8 cellular contexts compared by ENCODE assay signal in the genomic region with DNA sequence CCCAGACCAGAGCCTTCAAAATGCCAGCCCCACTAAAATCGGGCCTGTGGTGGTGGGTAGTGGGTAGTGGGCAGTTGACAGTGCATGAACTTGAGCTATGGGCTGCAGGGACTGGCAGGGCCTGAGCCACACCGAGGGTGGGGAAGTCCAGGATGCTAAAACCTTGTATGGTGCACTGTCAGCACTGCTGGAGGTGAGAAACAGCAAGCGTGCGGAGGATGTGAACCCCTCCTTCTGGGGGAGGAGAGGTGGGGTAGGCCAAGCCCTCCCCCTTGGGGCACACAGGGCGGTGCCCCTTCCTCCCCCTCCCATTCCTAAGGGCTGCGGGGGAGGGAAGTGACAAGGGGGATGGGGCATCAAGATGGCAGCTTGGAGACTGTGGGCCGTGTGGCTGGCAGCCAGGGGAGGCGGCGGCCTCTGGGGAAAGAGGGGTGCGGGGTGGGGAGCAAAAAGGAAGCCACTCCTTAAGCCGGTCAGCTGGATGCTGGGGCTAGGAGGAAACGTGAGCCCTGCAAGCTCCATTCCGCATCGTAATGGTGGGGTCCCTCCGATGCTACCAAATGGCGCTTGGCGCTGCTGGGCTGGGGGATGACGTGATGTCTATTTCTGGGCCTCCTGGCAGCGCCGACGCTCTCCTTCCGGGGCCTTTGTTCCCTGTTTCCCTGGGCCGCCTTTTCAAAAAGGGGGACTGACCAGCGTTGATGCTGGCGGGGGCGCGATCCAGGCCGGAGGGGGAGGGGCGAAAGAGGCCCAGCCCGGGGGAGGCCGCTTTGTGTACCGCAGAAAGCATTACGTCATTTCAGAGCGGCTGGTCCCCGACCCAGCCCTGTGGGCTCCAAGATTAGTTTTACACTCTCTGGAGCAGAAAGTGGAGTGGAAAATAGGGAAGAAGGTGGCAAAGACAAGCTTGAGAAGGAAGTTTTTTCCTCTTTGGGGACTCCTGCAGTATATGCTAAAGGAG. TPM values are rescaled to one million over a fixed set of nuclear protein-coding genes. Genes with fewer than 3 reads are reported as not detected.
DNase-seq lines count a peak whose midpoint lies in the region; TF ChIP-seq lines count a peak whose summit lies in the region.

No MANE protein-coding gene starts in this region.

- H2AFZ ChIP-seq in mammary epithelial cell (ENCODE audit: low read depth, low read length): peak overlapping the region; percentile 70

- CTCF ChIA-PET in A673 (lab: Charles Lee): no interaction called here
- CTCF ChIA-PET in mammary epithelial cell (lab: Charles Lee; ENCODE audit: low non-redundant PET): interaction anchor here (0.7 kb wide), 1 partner anchor 71 kb away, joined by 8 read pairs; no protein-coding TSS in a partner anchor

- in situ Hi-C loops in GM18951 (cut with MboI; ENCODE audit: low sequenced_read_pairs, unreplicated experiment): no loop called here
- in situ Hi-C loops in mammary epithelial cell (cut with MboI; ENCODE audit: low sequenced_read_pairs in 2 of 2): no loop called here

- WGBS in mammary epithelial cell (ENCODE audit: low coverage, missing lambda C conversion rate): 11% methylated on average over 4 of the region's 35 CpGs

- POLR2A ChIA-PET in A673 (lab: Charles Lee; ENCODE audit: low non-redundant PET): interaction anchor here (0.5 to 0.6 kb wide), 3 partner anchors 213 to 850 kb away, joined by 3 to 4 read pairs (median 3); no protein-coding TSS in a partner anchor

- H3K4me1 ChIP-seq in A673 (ENCODE audit: insufficient read depth, low read length, poor library complexity, severe bottlenecking): peaks cover 11% of the 10 kb centered on the region
- H3K4me1 ChIP-seq in mammary epithelial cell (ENCODE audit: insufficient read depth, low read length): peaks cover 10% of the 10 kb centered on the region
- peaks cover 18 to 29% (median 25%) of the 10 kb centered on the region in 3 donors for H3K4me1 ChIP-seq in skeletal muscle tissue (ENCODE audit: control insufficient read depth in 3 of 3, insufficient read depth in 3 of 3, low read length in 3 of 3)

- no TSS peak for BruUV-seq in A673 (replicated peaks; lab: Mats Ljungman, UMichigan)
- no TSS peak for BruUV-seq in mammary epithelial cell (replicated peaks; lab: Mats Ljungman, UMichigan)

- H3K79me2 ChIP-seq in mammary epithelial cell (ENCODE audit: insufficient read depth, low read length): peaks cover 19% of the 10 kb centered on the region

- H3K27me3 ChIP-seq in A673 (replicated peaks; ENCODE audit: insufficient read depth, low read depth, low read length, poor library complexity) (no peaks in the 10 kb centered on the region), mammary epithelial cell (ENCODE audit: insufficient read depth, low read length) (no peaks in the 10 kb centered on the region), skeletal muscle tissue (ENCODE audit: control insufficient read depth in 3 of 3, insufficient read depth in 3 of 3, low read length in 3 of 3) (no peaks in the 10 kb centered on the region)

- H4K20me1 ChIP-seq in mammary epithelial cell (ENCODE audit: insufficient read depth, low read length): no peaks in the 10 kb centered on the region

- H3K4me3 ChIP-seq in A673 (ENCODE audit: low read depth, low read length, poor library complexity, severe bottlenecking): peak overlapping the region; percentile 50
- H3K4me3 ChIP-seq in mammary epithelial cell (replicated peaks in 1 of 3; ENCODE audit: insufficient read depth in 1 of 3, low read depth in 2 of 3, low read length in 3 of 3): no peak overlapping the region
- H3K4me3 ChIP-seq in skeletal muscle tissue (ENCODE audit: low read length in 3 of 3): peak overlapping the region; percentile 62 to 80 (median 70)

- DNase-seq in A673 (ENCODE audit: low spot score) (peak; percentile 81), NCI-H146 treated with DMSO at 0.1 percent for 48 hours (lab: John Stamatoyannopoulos, UW; ENCODE audit: unreplicated experiment) (peak; percentile 87), UCSD-AML1 (lab: John Stamatoyannopoulos, UW; ENCODE audit: unreplicated experiment) (peak; percentile 72), mammary epithelial cell (no peak), iPS-NIHi7 (ENCODE audit: extremely low spot score) (peak; percentile 60), NCI-H226 (no peak)

- H3K27ac ChIP-seq in A673 (ENCODE audit: low read depth, low read length, poor library complexity, severe bottlenecking) (peak overlapping the region; percentile 73), mammary epithelial cell (ENCODE audit: insufficient read depth, low read depth, low read length) (no peak overlapping the region), skeletal muscle tissue (ENCODE audit: low read depth, low read length) (peak overlapping the region; percentile 82)

- no peak overlapping the region for H3K9ac ChIP-seq in mammary epithelial cell (ENCODE audit: insufficient read depth, low read length)
- peak overlapping the region; percentile 42 to 81 (median 60) for H3K9ac ChIP-seq in skeletal muscle tissue (ENCODE audit: low read depth in 1 of 3, low read length in 3 of 3)

- peak; percentile 30 for TF ChIP-seq POLR2A in GM18951 (IDR thresholded peaks at IDR 0.05; ENCODE audit: extremely low read depth, insufficient read depth, insufficient read length)

- TF ChIP-seq CTCF in A673 (conservative IDR thresholded peaks at IDR 0.05; ENCODE audit: low read depth, low read length) (no peak), mammary epithelial cell (conservative IDR thresholded peaks at IDR 0.05 in 1 of 2, IDR thresholded peaks at IDR 0.05 in 1 of 2; ENCODE audit: extremely low read depth in 1 of 2, insufficient read depth in 1 of 2, low read depth in 1 of 2, low read length in 2 of 2) (no peak)

- intact Hi-C loops in A673 (cut with micrococcal nuclease; ENCODE audit: unreplicated experiment) (no loop called here), mammary epithelial cell (cut with micrococcal nuclease) (loop anchor here (1.0 to 5.0 kb wide), 2 partner anchors 33 to 117 kb away; a partner anchor contains a TSS)

- H3K9me3 ChIP-seq in A673 (ENCODE audit: low read depth, low read length, poor library complexity, severe bottlenecking) (no peaks in the 10 kb centered on the region), mammary epithelial cell (replicated peaks; ENCODE audit: insufficient read depth, low read length) (no peaks in the 10 kb centered on the region), skeletal muscle tissue (ENCODE audit: control insufficient read depth in 3 of 3, low read length in 3 of 3) (no peaks in the 10 kb centered on the region)

- H3K36me3 ChIP-seq in A673 (ENCODE audit: insufficient read depth, low read length, poor library complexity, severe bottlenecking) (peaks cover 3% of the 10 kb centered on the region), mammary epithelial cell (ENCODE audit: insufficient read depth, low read length) (peaks cover 2% of the 10 kb centered on the region), skeletal muscle tissue (ENCODE audit: control insufficient read depth in 3 of 3, insufficient read depth in 3 of 3, low read length in 3 of 3) (peaks cover 0 to 2% (median 0%) of the 10 kb centered on the region in 3 donors)

- H3K4me2 ChIP-seq in mammary epithelial cell (ENCODE audit: insufficient read depth, low read depth, low read length): no peak overlapping the region

- dilution Hi-C loops in mammary epithelial cell (cut with HindIII; ENCODE audit: low sequenced_read_pairs): loop anchor here (5.0 kb wide), 1 partner anchor 98 kb away; no protein-coding TSS in a partner anchor

RNA-seq across cellular contexts. Expression of a gene that starts 0.8 kb away (rescaled TPM):
- total RNA-seq in A673 (2021) (10.2 and 10.6 TPM in 2 replicates), mammary epithelial cell (under 1 TPM; 0.12 to 0.33 TPM), skeletal muscle tissue (10.4 TPM)
- polyA plus RNA-seq in mammary epithelial cell: 0.11 TPM
- not detected for polyA minus RNA-seq in mammary epithelial cell

RNA-seq across cellular contexts. Expression of a gene that starts 3.1 kb away (rescaled TPM):
- total RNA-seq in A673 (2021) (55.7 and 59.9 TPM in 2 replicates), mammary epithelial cell (10 to 100 TPM; 29.8 to 39.6 TPM), skeletal muscle tissue (32.9 TPM)
- polyA plus RNA-seq in mammary epithelial cell: 14.7 TPM
- polyA minus RNA-seq in mammary epithelial cell: 53.2 TPM

RNA-seq across cellular contexts. Expression of a gene that starts 51.0 kb away (rescaled TPM):
- total RNA-seq in A673 (2021) (27.5 and 29.6 TPM in 2 replicates), mammary epithelial cell (10 to 100 TPM; 23.5 to 31.3 TPM), skeletal muscle tissue (21.4 TPM)
- polyA plus RNA-seq in mammary epithelial cell: 22.1 TPM
- polyA minus RNA-seq in mammary epithelial cell: 30.6 TPM

Comparison
In these comparisons a context has a peak if more than half of its experiments do, and no peak if none do; other contexts are left out.
1. DNase-seq: peak in A673 (single experiment), NCI-H146 treated with DMSO at 0.1 percent for 48 hours (single experiment), UCSD-AML1 (single experiment) and iPS-NIHi7 (single experiment); none in mammary epithelial cell (single experiment) and NCI-H226 (single experiment).
2. H3K4me3 ChIP-seq: peak in A673 (single experiment) and skeletal muscle tissue (3 of 3); none in mammary epithelial cell (0 of 3).